ENCODE assay signal across 8 cellular contexts in the genomic region with DNA sequence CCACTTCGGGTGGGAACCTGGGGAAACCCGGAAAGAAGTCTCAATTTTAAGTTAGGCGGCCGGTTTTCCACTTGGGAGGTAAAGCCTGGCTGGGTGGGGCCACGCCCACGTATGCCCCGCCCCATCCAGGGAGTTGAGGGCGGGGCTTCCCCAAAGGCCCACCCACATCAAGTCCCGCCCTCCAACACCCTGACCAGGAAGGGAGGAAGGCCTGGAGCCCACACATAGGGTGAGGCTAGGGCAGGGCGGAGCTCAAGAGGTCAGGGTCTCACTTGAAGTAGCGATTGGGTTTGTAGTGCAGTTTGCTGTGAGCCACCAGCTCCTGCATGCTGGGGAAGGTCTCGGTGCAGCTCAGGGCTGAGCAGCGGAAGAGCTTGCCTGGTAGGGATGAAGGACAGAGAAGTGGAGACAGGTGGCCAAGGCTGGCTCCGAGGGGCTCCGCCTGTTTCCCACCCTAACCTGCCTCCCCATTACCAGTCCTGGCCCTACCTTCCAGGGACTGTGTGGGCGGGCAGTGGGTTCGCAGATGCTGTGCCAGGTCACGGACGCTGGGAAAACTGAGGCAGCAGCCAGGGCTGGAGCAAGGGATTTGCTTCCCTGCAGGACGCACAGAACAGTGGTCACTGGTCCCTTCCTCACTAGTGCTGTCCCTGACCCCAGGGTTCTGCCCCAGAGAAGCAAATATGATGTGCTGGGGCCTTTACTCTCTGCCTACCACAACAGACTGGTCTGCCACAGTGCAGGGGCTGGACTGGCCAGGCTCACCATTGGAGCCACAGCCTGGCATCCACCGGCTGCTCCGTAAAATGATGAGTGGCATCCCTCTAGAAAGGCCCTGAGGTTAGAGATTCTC. TPM values are rescaled to one million over a fixed set of nuclear protein-coding genes. Genes with fewer than 3 reads are reported as not detected.
DNase-seq lines count a peak whose midpoint lies in the region; ATAC-seq and TF ChIP-seq lines count a peak whose summit lies in the region.

No MANE protein-coding gene starts in this region.

- peak; percentile 94 for DNase-seq in H7
- DNase-seq in UCSD-AML1 (lab: John Stamatoyannopoulos, UW; ENCODE audit: unreplicated experiment): peak; percentile 36
- no peak for DNase-seq in tibial nerve (ENCODE audit: low spot score in 2 of 2)
- DNase-seq in brain microvascular endothelial cell: no peak

- no peak for TF ChIP-seq EP300 in tibial nerve (IDR thresholded peaks at IDR 0.05)

- no peak for TF ChIP-seq POLR2A in tibial nerve (IDR thresholded peaks at IDR 0.05)

- no peaks in the 10 kb centered on the region for H4K20me1 ChIP-seq in BLaER1

- no peaks in the 10 kb centered on the region for H3K27me3 ChIP-seq in BLaER1
- no peaks in the 10 kb centered on the region for H3K27me3 ChIP-seq in H7 (ENCODE audit: control insufficient read depth, insufficient read depth, low read length)
- H3K27me3 ChIP-seq in iPS-20b (ENCODE audit: insufficient read depth, low read length): no peaks in the 10 kb centered on the region
- no peaks in the 10 kb centered on the region for H3K27me3 ChIP-seq in tibial nerve
- H3K27me3 ChIP-seq in brain microvascular endothelial cell (replicated peaks): no peaks in the 10 kb centered on the region

- H3K9ac ChIP-seq in BLaER1 (peak overlapping the region; percentile 99; the same call in 1 of the 2 replicates), iPS-20b (ENCODE audit: low read depth, low read length) (no peak overlapping the region)

- H3K9me3 ChIP-seq in BLaER1 (no peaks in the 10 kb centered on the region), iPS-20b (ENCODE audit: insufficient read depth, low read depth, low read length) (no peaks in the 10 kb centered on the region), tibial nerve (no peaks in the 10 kb centered on the region)

- in situ Hi-C loops in brain microvascular endothelial cell (cut with HindIII; ENCODE audit: low pct_ligation_motif_present, low sequenced_read_pairs): no loop called here

- H3K27ac ChIP-seq in BLaER1: peak overlapping the region; percentile 99
- H3K27ac ChIP-seq in iPS-20b (ENCODE audit: low read length): no peak overlapping the region
- H3K27ac ChIP-seq in tibial nerve: peak overlapping the region in 2 of 4 donors; percentile 100
- H3K27ac ChIP-seq in brain microvascular endothelial cell: no peak overlapping the region

- TF ChIP-seq CTCF in tibial nerve (IDR thresholded peaks at IDR 0.05) (no peak), brain microvascular endothelial cell (IDR thresholded peaks at IDR 0.05; ENCODE audit: low read depth, low read length, missing control alignments) (no peak)

- peaks cover 34% of the 10 kb centered on the region for H3K36me3 ChIP-seq in BLaER1
- H3K36me3 ChIP-seq in H7 (replicated peaks; ENCODE audit: control insufficient read depth, insufficient read depth, low read length): no peaks in the 10 kb centered on the region; the same call in 1 of the 2 replicates
- no peaks in the 10 kb centered on the region for H3K36me3 ChIP-seq in iPS-20b (ENCODE audit: insufficient read depth, low read depth, low read length)
- peaks cover 0 to 31% (median 0%) of the 10 kb centered on the region in 3 donors for H3K36me3 ChIP-seq in tibial nerve
- no peaks in the 10 kb centered on the region for H3K36me3 ChIP-seq in brain microvascular endothelial cell (replicated peaks)

- ATAC-seq in GM21737 (IDR thresholded peaks at IDR 0.05; ENCODE audit: unreplicated experiment): no peak
- no peak for ATAC-seq in HG03097 (IDR thresholded peaks at IDR 0.05; ENCODE audit: low FRiP score, unreplicated experiment)

- 72 to 74% methylated on average over 19 to 22 of the region's 22 CpGs for WGBS in tibial nerve, 2 donors

- no peak overlapping the region; the same call in 1 of the 2 replicates for H3K4me3 ChIP-seq in BLaER1
- peak overlapping the region; percentile 19; the same call in 1 of the 2 replicates for H3K4me3 ChIP-seq in H7 (ENCODE audit: insufficient read depth, low read depth, low read length)
- H3K4me3 ChIP-seq in iPS-20b (ENCODE audit: low read length): peak overlapping the region; percentile 77; the same call in 1 of the 2 replicates
- H3K4me3 ChIP-seq in tibial nerve: peak overlapping the region in 1 of 4 donors; percentile 91
- no peak overlapping the region for H3K4me3 ChIP-seq in brain microvascular endothelial cell (ENCODE audit: low read depth, low read length)

- H3K4me1 ChIP-seq in BLaER1 (peaks cover 22% of the 10 kb centered on the region), iPS-20b (ENCODE audit: insufficient read depth, low read length) (peaks cover 8% of the 10 kb centered on the region; the same call in 1 of the 2 replicates), tibial nerve (peaks cover 0 to 32% (median 15%) of the 10 kb centered on the region in 4 donors)

- peak overlapping the region; percentile 87 for H3K4me2 ChIP-seq in BLaER1

RNA-seq across cellular contexts. Expression of a gene that starts 1.6 kb away (rescaled TPM):
- total RNA-seq in H7 (2014; rRNA removed; shearing (Covaris generic)): 7.6 and 13.1 TPM in 2 replicates
- 10 to 100 TPM; 10.3 to 62.4 (median 21.2) TPM for total RNA-seq in tibial nerve

RNA-seq across cellular contexts. Expression of a gene that starts 9.9 kb away (rescaled TPM):
- 0.07 TPM in 2 replicates for total RNA-seq in H7 (2014; rRNA removed; shearing (Covaris generic))
- 1 to 10 TPM; 1.3 to 3.6 (median 1.6) TPM for total RNA-seq in tibial nerve

Comparison
In these comparisons a context has a peak if more than half of its experiments do, and no peak if none do; other contexts are left out.
1. H3K4me3 ChIP-seq: peak in H7 (single experiment) and iPS-20b (single experiment); none in BLaER1 (single experiment) and brain microvascular endothelial cell (single experiment).
2. DNase-seq: peak in H7 (single experiment) and UCSD-AML1 (single experiment); none in tibial nerve (0 of 2) and brain microvascular endothelial cell (single experiment).